Comparison of ENCODE assay signal across 19 cellular contexts in the genomic region with DNA sequence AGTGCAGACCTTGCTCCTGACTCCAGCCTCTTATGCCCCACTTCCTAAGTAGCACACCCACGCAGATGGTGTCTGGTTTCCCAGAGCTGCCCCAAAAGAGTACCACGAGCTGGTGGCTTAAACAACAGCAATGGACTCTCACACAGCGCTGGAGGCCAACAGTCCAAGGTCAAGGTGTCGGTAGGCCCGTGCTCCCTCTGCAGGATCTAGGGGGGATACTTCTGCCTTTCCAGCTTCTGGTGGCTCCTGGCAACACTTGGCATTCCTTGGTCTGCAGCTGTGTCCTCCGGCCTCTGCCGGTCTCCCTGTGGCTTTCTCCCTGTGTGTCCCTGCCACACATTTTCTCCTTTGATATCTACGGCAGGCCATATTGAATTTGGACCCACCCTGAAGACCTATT.
"Had no signal": no experiment of that assay in that cellular context is flagged by ENCODE, and none has a peak within 500 bp of the region (broad histone marks: within the 10 kb centered on the region; RNA-seq: fewer than 3 reads in every experiment).

No MANE protein-coding gene starts in this region.

- H3K4me3 ChIP-seq: gastroesophageal sphincter, skin epidermis, tibial artery, uterus had no signal

- H3K4me3 Mint-ChIP-seq: nephron had no signal

- DNase-seq: activated CD4-positive, alpha-beta T cell treated with anti-CD3 and anti-CD28 coated beads for 1 hour; activated CD4-positive, alpha-beta T cell treated with anti-CD3 and anti-CD28 coated beads, Interleukin-2, amount 50 U/mL, for 4 hours; activated naive CD4-positive, alpha-beta T cell; activated T-cell treated with anti-CD3 and anti-CD28 coated beads for 4 hours; anterior cingulate cortex; cortex of kidney; effector memory CD4-positive, alpha-beta T cell; kidney; left ventricle myocardium superior; mesenchymal stem cell; nucleus accumbens; stimulated activated CD4-positive, alpha-beta T cell treated with anti-CD3 and anti-CD28 coated beads, Interleukin-4, amount 100 ng/mL, for 24 hours; stimulated activated naive CD4-positive, alpha-beta T cell; T1000; tibial artery; uterus had no signal

- H3K27ac ChIP-seq: gastroesophageal sphincter, skin epidermis, tibial artery, uterus had no signal

- H3K9me3 ChIP-seq: uterus had no signal

- H3K27ac Mint-ChIP-seq: nephron had no signal

- H3K4me1 ChIP-seq: gastroesophageal sphincter, tibial artery, uterus had no signal

- H3K4me1 Mint-ChIP-seq: nephron had no signal

- H3K27me3 ChIP-seq: gastroesophageal sphincter, tibial artery, uterus had no signal

- FAIRE-seq: kidney had no signal

- H3K36me3 ChIP-seq: gastroesophageal sphincter, tibial artery, uterus had no signal

- ATAC-seq: gastroesophageal sphincter, left ventricle myocardium superior had no signal
